ENCODE assay signal across 9 cellular contexts in the genomic region with DNA sequence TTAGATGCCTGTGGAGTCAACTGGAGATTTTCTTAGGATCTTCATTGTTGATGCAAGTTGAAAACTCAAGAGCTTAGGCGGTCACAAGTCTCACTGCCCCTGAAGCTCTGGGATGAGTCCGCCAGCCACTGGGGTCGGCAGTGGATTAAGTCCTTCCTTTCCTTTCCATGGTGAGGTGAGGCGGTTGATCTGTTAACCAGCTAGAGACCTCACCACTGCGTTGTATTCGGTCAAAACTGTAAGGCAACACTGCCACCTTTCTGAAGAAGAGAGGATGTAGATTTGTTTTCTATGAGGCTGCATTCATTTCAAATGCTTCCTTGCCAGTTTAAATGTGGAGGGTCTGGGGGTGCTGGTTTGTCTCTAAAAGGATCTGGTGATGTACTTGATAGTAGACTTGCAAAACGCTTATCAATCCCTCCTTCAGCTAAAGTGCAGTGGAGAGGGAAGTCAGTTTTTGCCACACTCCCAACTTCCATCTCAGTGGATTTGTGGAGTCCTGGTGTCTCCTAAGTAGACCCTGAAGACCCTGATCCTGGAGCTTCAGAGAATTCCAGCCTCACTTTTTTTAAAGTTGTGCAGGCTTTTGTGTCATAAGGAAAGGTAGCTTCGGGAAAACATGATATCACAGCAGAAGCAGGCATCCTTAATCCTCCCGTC. TPM values are rescaled to one million over a fixed set of nuclear protein-coding genes. Genes with fewer than 3 reads are reported as not detected.
A peak's percentile ranks its signal among the peaks of the same experiment; 100 is the strongest.
DNase-seq lines count a peak whose midpoint lies in the region; ATAC-seq and TF ChIP-seq lines count a peak whose summit lies in the region.
"Had no signal": no experiment of that assay in that cellular context is flagged by ENCODE, and none has a peak within 500 bp of the region (broad histone marks: within the 10 kb centered on the region; RNA-seq: fewer than 3 reads in every experiment).

No MANE protein-coding gene starts in this region.

- ATAC-seq in lower lobe of right lung (peak in 1 of 2 donors; percentile 42), GM18505 (IDR thresholded peaks at IDR 0.05; ENCODE audit: unreplicated experiment) (no peak), gastrocnemius medialis (no peak)

- DNase-seq in Daoy (ENCODE audit: low read depth) = peak; percentile 85
- peak; percentile 25 for DNase-seq in LNCaP clone FGC (ENCODE audit: low read depth)
- DNase-seq in choroid plexus epithelial cell (ENCODE audit: low read depth) = peak; percentile 76
- DNase-seq in lower lobe of right lung = no peak
- DNase-seq in gastrocnemius medialis = no peak
- DNase-seq in KG1 (lab: John Stamatoyannopoulos, UW) = no peak
- DNase-seq in NCI-H2196 treated with DMSO at 0.1 percent for 48 hours (lab: John Stamatoyannopoulos, UW; ENCODE audit: unreplicated experiment) = no peak

- intact Hi-C loops in lower lobe of right lung (cut with DNase I) (no loop called here), gastrocnemius medialis (cut with DNase I; ENCODE audit: low total_unique reads) (loop anchor here (5.0 kb wide), 1 partner anchor 410 kb away; no protein-coding TSS in a partner anchor)

- H3K4me1 ChIP-seq in lower lobe of right lung = peaks cover 16% of the 10 kb centered on the region
- H3K4me1 ChIP-seq in gastrocnemius medialis = no peaks in the 10 kb centered on the region

- H3K27me3 ChIP-seq in lower lobe of right lung (ENCODE audit: low read depth) (peaks cover 40% of the 10 kb centered on the region), gastrocnemius medialis (peaks cover 16 to 30% (median 28%) of the 10 kb centered on the region in 3 donors)

- H3K9me3 ChIP-seq in lower lobe of right lung = no peaks in the 10 kb centered on the region
- H3K9me3 ChIP-seq in gastrocnemius medialis = no peaks in the 10 kb centered on the region

- H3K4me3 ChIP-seq in LNCaP clone FGC (ENCODE audit: low read depth, low read length) (no peak overlapping the region), choroid plexus epithelial cell (ENCODE audit: low read depth, low read length) (no peak overlapping the region), lower lobe of right lung (no peak overlapping the region), gastrocnemius medialis (peak overlapping the region in 1 of 4 donors; percentile 52)

- TF ChIP-seq CTCF in LNCaP clone FGC (IDR thresholded peaks at IDR 0.05; ENCODE audit: control insufficient read depth, extremely low read depth, insufficient read depth) (peak; percentile 78), choroid plexus epithelial cell (conservative IDR thresholded peaks at IDR 0.05; ENCODE audit: low read depth, low read length) (peak; percentile 72), lower lobe of right lung (IDR thresholded peaks at IDR 0.05) (peak; percentile 28), gastrocnemius medialis (IDR thresholded peaks at IDR 0.05 in 4 of 5, conservative IDR thresholded peaks at IDR 0.05 in 1 of 5) (peak in 1 of 5 experiments; percentile 21)

- H3K36me3 ChIP-seq in lower lobe of right lung = no peaks in the 10 kb centered on the region
- no peaks in the 10 kb centered on the region for H3K36me3 ChIP-seq in gastrocnemius medialis

- no peak for TF ChIP-seq POLR2A in GM18505 (IDR thresholded peaks at IDR 0.05; ENCODE audit: borderline replicate concordance, extremely low read depth, insufficient read depth, insufficient read length)
- TF ChIP-seq POLR2A in gastrocnemius medialis (IDR thresholded peaks at IDR 0.05) = no peak

- H3K27ac ChIP-seq in lower lobe of right lung (no peak overlapping the region), gastrocnemius medialis (peak overlapping the region in 2 of 4 donors; percentile 21 to 52)
- H3K27ac ChIP-seq: HL-60 had no signal

- in situ Hi-C loops in gastrocnemius medialis (cut with MboI; ENCODE audit: low sequenced_read_pairs in 4 of 4) = loop anchor here in 1 of 4 donors (25.0 kb wide), 1 partner anchor 105 kb away; no protein-coding TSS in a partner anchor

RNA-seq across cellular contexts. Expression of a gene that starts 1.7 kb away (rescaled TPM):
- 1.4 and 2.5 TPM in 2 replicates for total RNA-seq in Daoy (2014; rRNA removed; shearing (Covaris generic))
- 3.6 TPM for total RNA-seq in lower lobe of right lung
- total RNA-seq in gastrocnemius medialis = 1 to 10 TPM in 2 of 4 donors, under 1 TPM in 2; 0.36 to 2.7 (median 1.2) TPM

Comparison
In these comparisons a context has a peak if more than half of its experiments do, and no peak if none do; other contexts are left out.
1. DNase-seq: peak in Daoy (single experiment), LNCaP clone FGC (single experiment) and choroid plexus epithelial cell (single experiment); none in lower lobe of right lung (single experiment), gastrocnemius medialis (0 of 2), KG1 (single experiment) and NCI-H2196 treated with DMSO at 0.1 percent for 48 hours (single experiment).